20 cellular contexts compared by ENCODE assay signal in the genomic region with DNA sequence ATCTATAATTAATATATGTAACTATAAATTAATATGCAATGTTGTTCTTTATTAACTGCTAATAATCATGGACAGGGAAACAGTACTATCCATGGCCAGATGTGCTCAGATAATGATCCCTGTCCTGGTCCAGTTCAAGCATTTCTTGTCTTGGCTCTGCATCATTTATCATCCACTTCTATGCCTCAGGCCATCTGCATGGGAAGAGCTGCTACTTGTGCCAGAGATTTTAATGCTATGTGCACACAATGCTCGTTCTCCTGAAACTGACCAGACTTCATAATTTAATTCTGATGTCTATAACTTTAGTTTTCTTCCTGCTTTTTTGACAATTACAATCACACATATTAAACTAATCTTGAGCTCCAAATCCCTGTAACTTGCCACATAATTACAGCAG. TPM values are rescaled to one million over a fixed set of nuclear protein-coding genes. Genes with fewer than 3 reads are reported as not detected.
DNase-seq lines count a peak whose midpoint lies in the region; ATAC-seq, FAIRE-seq and TF ChIP-seq lines count a peak whose summit lies in the region.
"Had no signal": no experiment of that assay in that cellular context is flagged by ENCODE, and none has a peak within 500 bp of the region (broad histone marks: within the 10 kb centered on the region; RNA-seq: fewer than 3 reads in every experiment).

No MANE protein-coding gene starts in this region.

- CTCF ChIA-PET in activated naive CD4-positive, alpha-beta T cell treated with anti-CD3 and anti-CD28 coated beads, Interleukin-2, amount 10 ng/mL, durations not matched to agents 7 days and 5 days (lab: Charles Lee), result interaction anchor here (1.0 kb wide), 1 partner anchor 11 kb away, joined by 3 read pairs; no protein-coding TSS in a partner anchor

- H3K4me1 ChIP-seq in small intestine (ENCODE audit: control insufficient read depth in 2 of 2, insufficient read depth in 1 of 2, low read depth in 1 of 2, low read length in 1 of 2), result no peaks in the 10 kb centered on the region

- no peak for TF ChIP-seq CTCF in fibroblast of villous mesenchyme (IDR thresholded peaks at IDR 0.05; ENCODE audit: insufficient read depth, low read depth, low read length)

- no peaks in the 10 kb centered on the region for H3K36me3 ChIP-seq in small intestine (ENCODE audit: control insufficient read depth in 2 of 2, insufficient read depth in 2 of 2, low read length in 2 of 2)
- H3K36me3 ChIP-seq: MG63 had no signal

- H3K9me3 ChIP-seq in small intestine (ENCODE audit: control insufficient read depth, low read depth), result no peaks in the 10 kb centered on the region
- H3K9me3 ChIP-seq: MG63 had no signal

- no peak for ATAC-seq in HG02852 (IDR thresholded peaks at IDR 0.05; ENCODE audit: unreplicated experiment)
- ATAC-seq: CD8-positive, alpha-beta T cell; PC-3 had no signal

- no peaks in the 10 kb centered on the region for H3K27me3 Mint-ChIP-seq in activated naive CD4-positive, alpha-beta T cell treated with anti-CD3 and anti-CD28 coated beads, Interleukin-2, amount 10 ng/mL, durations not matched to agents 7 days and 5 days

- WGBS in small intestine, 3 donors, result 70 to 84% (median 73%) methylated on average over 1 of the region's 1 CpG

- H3K27me3 ChIP-seq in small intestine (ENCODE audit: control insufficient read depth in 2 of 2, insufficient read depth in 2 of 2, low read length in 2 of 2), result no peaks in the 10 kb centered on the region
- H3K27me3 ChIP-seq: MG63 had no signal

- no peaks in the 10 kb centered on the region for H3K36me3 Mint-ChIP-seq in activated naive CD4-positive, alpha-beta T cell treated with anti-CD3 and anti-CD28 coated beads, Interleukin-2, amount 10 ng/mL, durations not matched to agents 7 days and 5 days
- H3K36me3 Mint-ChIP-seq: CD8-positive, alpha-beta T cell had no signal

- H3K4me3 Mint-ChIP-seq in activated naive CD4-positive, alpha-beta T cell treated with anti-CD3 and anti-CD28 coated beads, Interleukin-2, amount 10 ng/mL, durations not matched to agents 7 days and 5 days, result no peak overlapping the region
- H3K4me3 Mint-ChIP-seq: CD8-positive, alpha-beta T cell had no signal

- no peaks in the 10 kb centered on the region for H3K9me3 Mint-ChIP-seq in activated naive CD4-positive, alpha-beta T cell treated with anti-CD3 and anti-CD28 coated beads, Interleukin-2, amount 10 ng/mL, durations not matched to agents 7 days and 5 days

- no peak overlapping the region for H3K4me3 ChIP-seq in fibroblast of villous mesenchyme (ENCODE audit: low read depth, low read length)
- H3K4me3 ChIP-seq in small intestine (ENCODE audit: low read depth in 1 of 2, low read length in 2 of 2), result no peak overlapping the region
- H3K4me3 ChIP-seq: MG63, SK-N-MC had no signal

- no peak overlapping the region for H3K27ac ChIP-seq in small intestine (ENCODE audit: low read depth in 1 of 2, low read length in 1 of 2)
- H3K27ac ChIP-seq: SK-N-MC had no signal

- no peak for FAIRE-seq in small intestine (lab: Jason Lieb, UNC)

- H3K4me1 Mint-ChIP-seq in activated naive CD4-positive, alpha-beta T cell treated with anti-CD3 and anti-CD28 coated beads, Interleukin-2, amount 10 ng/mL, durations not matched to agents 7 days and 5 days, result no peaks in the 10 kb centered on the region

- DNase-seq in DMS79 treated with DMSO at 0.1 percent for 48 hours (lab: John Stamatoyannopoulos, UW) (peak; percentile 71), NCI-H524 (lab: John Stamatoyannopoulos, UW) (peak; percentile 64 to 86), dedifferentiated amniotic fluid mesenchymal stem cell (ENCODE audit: extremely low spot score) (peak; percentile 72), fibroblast of villous mesenchyme (ENCODE audit: low read depth) (peak; percentile 63), small intestine (no peak), NCI-H128 (lab: John Stamatoyannopoulos, UW; ENCODE audit: unreplicated experiment) (no peak)
- no peak for DNase-seq in activated naive CD4-positive, alpha-beta T cell treated with anti-CD3 and anti-CD28 coated beads, Interleukin-2, amount 10 ng/mL, durations not matched to agents 7 days and 5 days
- DNase-seq: C1 segment of cervical spinal cord; CD8-positive, alpha-beta T cell; H7; Kasumi-1; MG63; NCI-H1417 treated with DMSO at 0.1 percent for 48 hours; NCI-H187 treated with DMSO at 0.1 percent for 48 hours; NCI-H510A treated with DMSO at 0.1 percent for 48 hours; PC-3; RPMI8226; SHP77 had no signal

- no peak overlapping the region for H3K27ac Mint-ChIP-seq in activated naive CD4-positive, alpha-beta T cell treated with anti-CD3 and anti-CD28 coated beads, Interleukin-2, amount 10 ng/mL, durations not matched to agents 7 days and 5 days
- H3K27ac Mint-ChIP-seq: CD8-positive, alpha-beta T cell had no signal

RNA-seq across cellular contexts. Expression of a gene that starts 11.2 kb away (rescaled TPM):
- 40.6 and 85.1 TPM in 2 replicates for total RNA-seq in fibroblast of villous mesenchyme
- polyA plus RNA-seq in small intestine, result 10 to 100 TPM in 1 of 3 donors, 1 to 10 TPM in 2; 5.1 to 19.8 (median 5.6) TPM

Comparison
In these comparisons a context has a peak if more than half of its experiments do, and no peak if none do; other contexts are left out.
1. DNase-seq: peak in DMS79 treated with DMSO at 0.1 percent for 48 hours (single experiment), NCI-H524 (2 of 2), dedifferentiated amniotic fluid mesenchymal stem cell (single experiment) and fibroblast of villous mesenchyme (single experiment); none in activated naive CD4-positive, alpha-beta T cell treated with anti-CD3 and anti-CD28 coated beads, Interleukin-2, amount 10 ng/mL, durations not matched to agents 7 days and 5 days (single experiment), small intestine (single experiment) and NCI-H128 (single experiment).